In the genomic region with DNA sequence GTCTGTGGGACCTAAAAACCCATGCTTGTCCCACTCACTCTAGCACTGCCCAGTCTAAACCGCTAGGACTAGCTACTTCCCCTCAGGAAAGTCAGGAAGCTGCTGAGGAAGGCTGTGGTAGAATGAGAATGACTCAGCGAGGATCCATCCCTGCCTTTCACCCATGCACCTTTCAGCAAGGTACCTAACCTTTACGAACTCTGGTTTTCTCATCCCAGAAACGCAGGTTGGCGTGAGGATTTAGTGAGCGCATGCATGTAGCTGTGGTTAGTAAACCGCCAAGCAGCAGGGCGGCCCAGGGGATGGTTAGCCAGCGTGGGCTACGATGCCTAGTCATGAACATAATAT, we compare ENCODE assay signal across 8 cellular contexts. TPM values are rescaled to one million over a fixed set of nuclear protein-coding genes. Genes with fewer than 3 reads are reported as not detected.
DNase-seq lines count a peak whose midpoint lies in the region; ATAC-seq and TF ChIP-seq lines count a peak whose summit lies in the region.

No MANE protein-coding gene starts in this region.

- H3K4me1 Mint-ChIP-seq in central memory CD8-positive, alpha-beta T cell, result peaks cover 35% of the 10 kb centered on the region
- peaks cover 45% of the 10 kb centered on the region for H3K4me1 Mint-ChIP-seq in stimulated activated memory B cell treated with anti-CD40 and anti-IgM and Interleukin-4, amounts not matched to agents 10 μg/mL and 1 μg/mL and 100 μg/mL, for 72 hours

- no peaks in the 10 kb centered on the region for H3K9me3 ChIP-seq in right lobe of liver

- H3K27me3 Mint-ChIP-seq in central memory CD8-positive, alpha-beta T cell, result no peaks in the 10 kb centered on the region
- H3K27me3 Mint-ChIP-seq in stimulated activated memory B cell treated with anti-CD40 and anti-IgM and Interleukin-4, amounts not matched to agents 10 μg/mL and 1 μg/mL and 100 μg/mL, for 72 hours, result no peaks in the 10 kb centered on the region

- ATAC-seq in HG03045 (IDR thresholded peaks at IDR 0.05; ENCODE audit: unreplicated experiment) (peak; percentile 14), right lobe of liver (peak; percentile 2 to 15 (median 12))
- no peak for ATAC-seq in central memory CD8-positive, alpha-beta T cell (replicated peaks; ENCODE audit: extremely low read depth, poor library complexity, severe bottlenecking)
- no peak for ATAC-seq in stimulated activated memory B cell treated with anti-CD40 and anti-IgM and Interleukin-4, amounts not matched to agents 10 μg/mL and 1 μg/mL and 100 μg/mL, for 72 hours

- peak overlapping the region; percentile 87 to 97 (median 89) for H3K4me3 ChIP-seq in right lobe of liver

- H3K27ac Mint-ChIP-seq in central memory CD8-positive, alpha-beta T cell (ENCODE audit: low read depth), result peak overlapping the region; percentile 93
- peak overlapping the region; percentile 93 for H3K27ac Mint-ChIP-seq in stimulated activated memory B cell treated with anti-CD40 and anti-IgM and Interleukin-4, amounts not matched to agents 10 μg/mL and 1 μg/mL and 100 μg/mL, for 72 hours

- H3K4me1 ChIP-seq in right lobe of liver, result peaks cover 0 to 19% (median 5%) of the 10 kb centered on the region in 4 donors

- no peak for TF ChIP-seq CTCF in right lobe of liver (IDR thresholded peaks at IDR 0.05)

- no peaks in the 10 kb centered on the region for H3K27me3 ChIP-seq in right lobe of liver

- DNase-seq in GDM1 (lab: John Stamatoyannopoulos, UW), result peak; percentile 76
- DNase-seq in SK-MEL-5 (ENCODE audit: low read depth, low spot score), result peak; percentile 48
- DNase-seq in central memory CD8-positive, alpha-beta T cell (ENCODE audit: low spot score in 2 of 2), result no peak
- DNase-seq in right lobe of liver, result peak in 1 of 3 donors; percentile 49
- no peak for DNase-seq in SK-N-DZ (ENCODE audit: low spot score)
- no peak for DNase-seq in NCI-H1436 (lab: John Stamatoyannopoulos, UW)

- WGBS in right lobe of liver (ENCODE audit: insufficient coverage, low coverage, low lambda C conversion rate, missing lambda C conversion rate), result 43% methylated on average over 3 of the region's 10 CpGs

- in situ Hi-C loops in SK-MEL-5 (cut with HindIII; ENCODE audit: low pct_unique_long_range_greater_than_20kb, low sequenced_read_pairs), result no loop called here

- H3K36me3 Mint-ChIP-seq in central memory CD8-positive, alpha-beta T cell (ENCODE audit: insufficient read depth), result peaks cover 12% of the 10 kb centered on the region
- H3K36me3 Mint-ChIP-seq in stimulated activated memory B cell treated with anti-CD40 and anti-IgM and Interleukin-4, amounts not matched to agents 10 μg/mL and 1 μg/mL and 100 μg/mL, for 72 hours, result no peaks in the 10 kb centered on the region

- H3K9me3 Mint-ChIP-seq in central memory CD8-positive, alpha-beta T cell, result no peaks in the 10 kb centered on the region
- H3K9me3 Mint-ChIP-seq in stimulated activated memory B cell treated with anti-CD40 and anti-IgM and Interleukin-4, amounts not matched to agents 10 μg/mL and 1 μg/mL and 100 μg/mL, for 72 hours, result no peaks in the 10 kb centered on the region

- peak overlapping the region in 2 of 3 donors; percentile 33 to 53 for H3K27ac ChIP-seq in right lobe of liver

- TF ChIP-seq POLR2A in right lobe of liver (IDR thresholded peaks at IDR 0.05), result no peak

- intact Hi-C loops in right lobe of liver (cut with DNase I), result loop anchor here in 1 of 2 donors (10.0 kb wide), 1 partner anchor 95 kb away; no protein-coding TSS in a partner anchor

- peak overlapping the region; percentile 95 for H3K4me3 Mint-ChIP-seq in central memory CD8-positive, alpha-beta T cell
- peak overlapping the region; percentile 93 for H3K4me3 Mint-ChIP-seq in stimulated activated memory B cell treated with anti-CD40 and anti-IgM and Interleukin-4, amounts not matched to agents 10 μg/mL and 1 μg/mL and 100 μg/mL, for 72 hours

- no peaks in the 10 kb centered on the region for H3K36me3 ChIP-seq in right lobe of liver

RNA-seq across cellular contexts. Expression of a gene that starts 26.3 kb away (rescaled TPM):
- total RNA-seq in SK-MEL-5 (2014; rRNA removed; shearing (Covaris generic)), result 9.7 and 11.2 TPM in 2 replicates
- 10.6 and 11.4 TPM in 2 replicates for polyA plus RNA-seq in SK-MEL-5 (2015; cell fraction: cytosol; rRNA removed)
- polyA plus RNA-seq in SK-MEL-5 (2015; cell fraction: nucleus; rRNA removed), result 4.3 and 6.2 TPM in 2 replicates
- 10 to 100 TPM; 29.0 to 39.0 (median 34.1) TPM for total RNA-seq in right lobe of liver
- 8.5 and 9.7 TPM in 2 replicates for polyA plus RNA-seq in SK-N-DZ (2014; cell fraction: cytosol; rRNA removed)
- 3.3 and 7.7 TPM in 2 replicates for polyA plus RNA-seq in SK-N-DZ (2014; cell fraction: nucleus; rRNA removed)

RNA-seq across cellular contexts. Expression of a gene that starts 29.8 kb away (rescaled TPM):
- 5.5 and 8.2 TPM in 2 replicates for total RNA-seq in SK-MEL-5 (2014; rRNA removed; shearing (Covaris generic))
- polyA plus RNA-seq in SK-MEL-5 (2015; cell fraction: cytosol; rRNA removed), result 13.4 and 29.2 TPM in 2 replicates
- polyA plus RNA-seq in SK-MEL-5 (2015; cell fraction: nucleus; rRNA removed), result 15.1 and 22.7 TPM in 2 replicates
- total RNA-seq in right lobe of liver, result 1 to 10 TPM; 3.9 to 5.5 (median 4.3) TPM
- polyA plus RNA-seq in SK-N-DZ (2014; cell fraction: cytosol; rRNA removed), result 25.3 and 25.9 TPM in 2 replicates
- polyA plus RNA-seq in SK-N-DZ (2014; cell fraction: nucleus; rRNA removed), result 25.4 and 33.4 TPM in 2 replicates

RNA-seq across cellular contexts. Expression of a gene that starts 31.6 kb away (rescaled TPM):
- not detected in 2 replicates for total RNA-seq in SK-MEL-5 (2014; rRNA removed; shearing (Covaris generic))
- polyA plus RNA-seq in SK-MEL-5 (2015; cell fraction: cytosol; rRNA removed), result not detected in 2 replicates
- not detected in 2 replicates for polyA plus RNA-seq in SK-MEL-5 (2015; cell fraction: nucleus; rRNA removed)
- not detected for total RNA-seq in right lobe of liver
- not detected in 2 replicates for polyA plus RNA-seq in SK-N-DZ (2014; cell fraction: cytosol; rRNA removed)
- polyA plus RNA-seq in SK-N-DZ (2014; cell fraction: nucleus; rRNA removed), result not detected in 2 replicates

RNA-seq across cellular contexts. Expression of a gene that starts 52.3 kb away (rescaled TPM):
- total RNA-seq in SK-MEL-5 (2014; rRNA removed; shearing (Covaris generic)), result 27.4 and 33.7 TPM in 2 replicates
- polyA plus RNA-seq in SK-MEL-5 (2015; cell fraction: cytosol; rRNA removed), result 24.2 and 27.4 TPM in 2 replicates
- polyA plus RNA-seq in SK-MEL-5 (2015; cell fraction: nucleus; rRNA removed), result 22.9 and 33.5 TPM in 2 replicates
- total RNA-seq in right lobe of liver, result 10 to 100 TPM in 1 of 6 experiments, 1 to 10 TPM in 5; 4.9 to 12.3 (median 5.9) TPM
- polyA plus RNA-seq in SK-N-DZ (2014; cell fraction: cytosol; rRNA removed), result 35.3 and 39.3 TPM in 2 replicates
- 41.4 and 57.2 TPM in 2 replicates for polyA plus RNA-seq in SK-N-DZ (2014; cell fraction: nucleus; rRNA removed)

RNA-seq across cellular contexts. Expression of a gene that starts 57.8 kb away (rescaled TPM):
- total RNA-seq in SK-MEL-5 (2014; rRNA removed; shearing (Covaris generic)), result not detected in 2 replicates
- polyA plus RNA-seq in SK-MEL-5 (2015; cell fraction: cytosol; rRNA removed), result not detected in 2 replicates
- polyA plus RNA-seq in SK-MEL-5 (2015; cell fraction: nucleus; rRNA removed), result 0.06 TPM in 1 of 2 replicates, not detected in the other
- under 1 TPM in 2 of 6 experiments, not detected in 4; 0.07 to 0.19 TPM for total RNA-seq in right lobe of liver
- not detected in 2 replicates for polyA plus RNA-seq in SK-N-DZ (2014; cell fraction: cytosol; rRNA removed)
- not detected in 2 replicates for polyA plus RNA-seq in SK-N-DZ (2014; cell fraction: nucleus; rRNA removed)

Comparison
In these comparisons a context has a peak if more than half of its experiments do, and no peak if none do; other contexts are left out.
1. DNase-seq: peak in GDM1 (single experiment) and SK-MEL-5 (single experiment); none in central memory CD8-positive, alpha-beta T cell (0 of 2), SK-N-DZ (single experiment) and NCI-H1436 (single experiment).
2. ATAC-seq: peak in HG03045 (single experiment) and right lobe of liver (4 of 4); none in central memory CD8-positive, alpha-beta T cell (single experiment) and stimulated activated memory B cell treated with anti-CD40 and anti-IgM and Interleukin-4, amounts not matched to agents 10 μg/mL and 1 μg/mL and 100 μg/mL, for 72 hours (single experiment).